ENCODE assay signal across 20 cellular contexts in genomic region chr3:125118600-125118999, GRCh38.
DNase-seq lines count a peak whose midpoint lies in the region; ATAC-seq and TF ChIP-seq lines count a peak whose summit lies in the region.
"Had no signal": no experiment of that assay in that cellular context is flagged by ENCODE, and none has a peak within 500 bp of the region (broad histone marks: within the 10 kb centered on the region; RNA-seq: fewer than 3 reads in every experiment).

No MANE protein-coding gene starts in this region.

- H3K36me3 Mint-ChIP-seq in CD8-positive, alpha-beta memory T cell, result no peaks in the 10 kb centered on the region
- H3K36me3 Mint-ChIP-seq in effector memory CD8-positive, alpha-beta T cell (ENCODE audit: insufficient read depth), result peaks cover 4% of the 10 kb centered on the region
- H3K36me3 Mint-ChIP-seq in nephron (ENCODE audit: low read depth), result no peaks in the 10 kb centered on the region

- no peaks in the 10 kb centered on the region for H3K9me3 Mint-ChIP-seq in CD8-positive, alpha-beta memory T cell
- H3K9me3 Mint-ChIP-seq in effector memory CD8-positive, alpha-beta T cell, result no peaks in the 10 kb centered on the region
- H3K9me3 Mint-ChIP-seq in nephron, result no peaks in the 10 kb centered on the region

- ATAC-seq in effector memory CD8-positive, alpha-beta T cell (replicated peaks), result no peak
- ATAC-seq in gastroesophageal sphincter (no peak), HG03159 (IDR thresholded peaks at IDR 0.05; ENCODE audit: unreplicated experiment) (no peak)

- POLR2A ChIA-PET in CD8-positive, alpha-beta memory T cell (lab: Charles Lee), result no interaction called here
- POLR2A ChIA-PET in RWPE1 (lab: Yijun Ruan, JAX; ENCODE audit: low non-redundant PET), result no interaction called here

- no peaks in the 10 kb centered on the region for H3K36me3 ChIP-seq in CD8-positive, alpha-beta memory T cell (ENCODE audit: insufficient read depth, low read length)
- H3K36me3 ChIP-seq in testis (ENCODE audit: low read depth, missing control alignments) (no peaks in the 10 kb centered on the region), gastroesophageal sphincter (no peaks in the 10 kb centered on the region)
- H3K36me3 ChIP-seq: MG63 had no signal

- 93 to 95% methylated on average over 8 of the region's 8 CpGs for WGBS in testis, 2 donors
- WGBS in gastroesophageal sphincter (ENCODE audit: low coverage in 1 of 2), 2 donors, result 96 to 98% methylated on average over 8 of the region's 8 CpGs

- peaks cover 55 to 66% (median 58%) of the 10 kb centered on the region in 3 donors for H3K4me1 Mint-ChIP-seq in CD8-positive, alpha-beta memory T cell
- H3K4me1 Mint-ChIP-seq in effector memory CD8-positive, alpha-beta T cell (ENCODE audit: low read depth in 2 of 2), result peaks cover 47 to 50% of the 10 kb centered on the region in 2 donors
- H3K4me1 Mint-ChIP-seq in nephron, result peaks cover 64% of the 10 kb centered on the region

- intact Hi-C loops in testis (cut with DNase I; ENCODE audit: low total_unique reads), result no loop called here

- no peak overlapping the region for H3K27ac ChIP-seq in CD8-positive, alpha-beta memory T cell (ENCODE audit: low read depth, low read length)
- H3K27ac ChIP-seq in RWPE1 (peak overlapping the region; percentile 88; the same call in 1 of the 2 replicates), testis (peak overlapping the region in 1 of 2 donors; percentile 11), gastroesophageal sphincter (no peak overlapping the region)

- TF ChIP-seq POLR2A in testis (IDR thresholded peaks at IDR 0.05) (no peak), gastroesophageal sphincter (IDR thresholded peaks at IDR 0.05) (no peak)

- H3K4me3 Mint-ChIP-seq in CD8-positive, alpha-beta memory T cell, result peak overlapping the region in 4 of 7 donors; percentile 30 to 61 (median 44)
- H3K4me3 Mint-ChIP-seq in effector memory CD8-positive, alpha-beta T cell, result peak overlapping the region; percentile 36 to 50
- peak overlapping the region in 1 of 3 experiments; percentile 36 for H3K4me3 Mint-ChIP-seq in nephron
- H3K4me3 Mint-ChIP-seq: CD14-positive monocyte had no signal

- no peak for TF ChIP-seq CTCF in RWPE1 (conservative IDR thresholded peaks at IDR 0.05; ENCODE audit: low read depth)
- no peak for TF ChIP-seq CTCF in nephron (IDR thresholded peaks at IDR 0.05; ENCODE audit: unreplicated experiment in 3 of 3)
- TF ChIP-seq CTCF in GM13977 (IDR thresholded peaks at IDR 0.05; ENCODE audit: extremely low read depth, insufficient read depth, missing control alignments), result no peak
- TF ChIP-seq CTCF in testis (IDR thresholded peaks at IDR 0.05), result no peak
- TF ChIP-seq CTCF in gastroesophageal sphincter (IDR thresholded peaks at IDR 0.05), result no peak

- H3K4me1 ChIP-seq in CD8-positive, alpha-beta memory T cell (ENCODE audit: insufficient read depth, low read length), result peaks cover 40% of the 10 kb centered on the region
- H3K4me1 ChIP-seq in testis, result peaks cover 52% of the 10 kb centered on the region
- H3K4me1 ChIP-seq in gastroesophageal sphincter, result peaks cover 0 to 54% (median 24%) of the 10 kb centered on the region in 3 donors

- in situ Hi-C loops in GM13977 (cut with MboI; ENCODE audit: low pct_unique_long_range_greater_than_20kb, low sequenced_read_pairs, unreplicated experiment), result no loop called here

- H3K4me3 ChIP-seq in CD8-positive, alpha-beta memory T cell (ENCODE audit: low read length), result no peak overlapping the region
- H3K4me3 ChIP-seq in testis, result no peak overlapping the region
- H3K4me3 ChIP-seq in gastroesophageal sphincter, result no peak overlapping the region
- H3K4me3 ChIP-seq: MG63 had no signal

- H3K9me3 ChIP-seq in CD8-positive, alpha-beta memory T cell (ENCODE audit: low read length), result no peaks in the 10 kb centered on the region
- H3K9me3 ChIP-seq in testis (no peaks in the 10 kb centered on the region), gastroesophageal sphincter (no peaks in the 10 kb centered on the region)
- H3K9me3 ChIP-seq: Caco-2, MG63 had no signal

- TF ChIP-seq EP300 in gastroesophageal sphincter (IDR thresholded peaks at IDR 0.05), result no peak

- no peak for DNase-seq in CD8-positive, alpha-beta memory T cell
- no peak for DNase-seq in RWPE1 (ENCODE audit: low spot score)
- DNase-seq in effector memory CD8-positive, alpha-beta T cell, result no peak
- no peak for DNase-seq in GM13977 (ENCODE audit: low spot score)
- DNase-seq in testis, result no peak
- DNase-seq: AML-193, Caco-2, DMS53, H7, MG63, NCI-H1105, NCI-H1694, NCI-H2107, NCI-H226, NCI-H524 treated with DMSO at 0.1 percent for 48 hours, SIG-M5 had no signal

- H3K27ac Mint-ChIP-seq in CD8-positive, alpha-beta memory T cell, result peak overlapping the region in 6 of 8 donors; percentile 31 to 95 (median 84)
- peak overlapping the region; percentile 92 to 95 for H3K27ac Mint-ChIP-seq in effector memory CD8-positive, alpha-beta T cell
- H3K27ac Mint-ChIP-seq in nephron, result peak overlapping the region in 2 of 3 experiments; percentile 42 to 59

- no peaks in the 10 kb centered on the region for H3K27me3 ChIP-seq in CD8-positive, alpha-beta memory T cell (ENCODE audit: insufficient read depth, low read length, poor library complexity, severe bottlenecking)
- H3K27me3 ChIP-seq in testis (no peaks in the 10 kb centered on the region), gastroesophageal sphincter (no peaks in the 10 kb centered on the region)
- H3K27me3 ChIP-seq: MG63 had no signal

- no peaks in the 10 kb centered on the region for H3K27me3 Mint-ChIP-seq in CD8-positive, alpha-beta memory T cell
- H3K27me3 Mint-ChIP-seq in effector memory CD8-positive, alpha-beta T cell, result no peaks in the 10 kb centered on the region
- peaks cover 7% of the 10 kb centered on the region for H3K27me3 Mint-ChIP-seq in nephron (ENCODE audit: low read depth)

- CTCF ChIA-PET in CD8-positive, alpha-beta memory T cell (lab: Charles Lee), result interaction anchor here (1.4 kb wide), 1 partner anchor 65 kb away, joined by 4 read pairs; no protein-coding TSS in a partner anchor
- CTCF ChIA-PET in RWPE1 (lab: Yijun Ruan, JAX), result no interaction called here
